ENCODE assay signal across 1 cellular context in the genomic region with DNA sequence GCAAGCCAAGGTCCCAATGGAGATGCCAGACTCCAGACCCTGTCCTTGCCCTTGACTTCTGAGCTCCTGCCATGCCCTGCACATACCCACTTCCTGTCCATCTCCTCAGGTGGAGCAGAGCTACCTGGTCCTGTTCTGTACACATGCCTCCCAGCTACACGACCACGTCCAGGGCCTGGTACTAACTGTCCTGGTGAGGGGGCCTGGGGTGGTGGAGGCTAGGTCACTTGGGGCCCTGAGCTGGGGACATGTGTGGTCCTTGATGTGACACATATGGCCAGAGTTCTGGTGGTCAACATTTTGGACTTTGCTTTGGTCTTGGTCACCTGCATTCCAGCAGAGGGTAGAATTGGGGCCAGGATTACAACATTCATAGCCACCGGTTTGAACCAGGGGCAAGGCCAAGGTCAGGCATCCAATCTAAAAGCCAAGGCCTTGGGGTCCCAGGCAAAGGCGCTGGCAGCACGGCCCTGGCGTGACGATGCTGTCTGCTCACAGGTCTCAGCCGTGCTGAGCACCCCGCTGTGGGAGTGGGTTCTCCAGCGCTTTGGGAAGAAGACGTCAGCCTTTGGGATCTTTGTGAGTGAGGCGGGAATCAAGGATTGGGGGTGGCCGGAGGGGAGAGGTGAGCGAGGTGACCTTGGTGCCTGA.
A peak's percentile ranks its signal among the peaks of the same experiment; 100 is the strongest.
TF ChIP-seq lines count a peak whose summit lies in the region.

No MANE protein-coding gene starts in this region.

TF ChIP-seq in HepG2, 621 proteins besides CTCF, POLR2A, EP300 and RAD21 (continued from another document and continues in another):
- TF ChIP-seq, protein P1, sequence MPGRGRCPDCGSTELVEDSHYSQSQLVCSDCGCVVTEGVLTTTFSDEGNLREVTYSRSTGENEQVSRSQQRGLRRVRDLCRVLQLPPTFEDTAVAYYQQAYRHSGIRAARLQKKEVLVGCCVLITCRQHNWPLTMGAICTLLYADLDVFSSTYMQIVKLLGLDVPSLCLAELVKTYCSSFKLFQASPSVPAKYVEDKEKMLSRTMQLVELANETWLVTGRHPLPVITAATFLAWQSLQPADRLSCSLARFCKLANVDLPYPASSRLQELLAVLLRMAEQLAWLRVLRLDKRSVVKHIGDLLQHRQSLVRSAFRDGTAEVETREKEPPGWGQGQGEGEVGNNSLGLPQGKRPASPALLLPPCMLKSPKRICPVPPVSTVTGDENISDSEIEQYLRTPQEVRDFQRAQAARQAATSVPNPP (CRISPR knock-in tag; IDR thresholded peaks at IDR 0.05) = no peak
- no peak for TF ChIP-seq REL (CRISPR knock-in tag; conservative IDR thresholded peaks at IDR 0.05)
- peak; percentile 87 for TF ChIP-seq NR2F6 (IDR thresholded peaks at IDR 0.05)
- TF ChIP-seq NR2F6 (CRISPR knock-in tag; IDR thresholded peaks at IDR 0.05) = peak; percentile 94
- TF ChIP-seq CCAR2 (optimal IDR thresholded peaks at IDR 0.05; ENCODE audit: low read depth, low read length) = no peak
- TF ChIP-seq, protein P2, sequence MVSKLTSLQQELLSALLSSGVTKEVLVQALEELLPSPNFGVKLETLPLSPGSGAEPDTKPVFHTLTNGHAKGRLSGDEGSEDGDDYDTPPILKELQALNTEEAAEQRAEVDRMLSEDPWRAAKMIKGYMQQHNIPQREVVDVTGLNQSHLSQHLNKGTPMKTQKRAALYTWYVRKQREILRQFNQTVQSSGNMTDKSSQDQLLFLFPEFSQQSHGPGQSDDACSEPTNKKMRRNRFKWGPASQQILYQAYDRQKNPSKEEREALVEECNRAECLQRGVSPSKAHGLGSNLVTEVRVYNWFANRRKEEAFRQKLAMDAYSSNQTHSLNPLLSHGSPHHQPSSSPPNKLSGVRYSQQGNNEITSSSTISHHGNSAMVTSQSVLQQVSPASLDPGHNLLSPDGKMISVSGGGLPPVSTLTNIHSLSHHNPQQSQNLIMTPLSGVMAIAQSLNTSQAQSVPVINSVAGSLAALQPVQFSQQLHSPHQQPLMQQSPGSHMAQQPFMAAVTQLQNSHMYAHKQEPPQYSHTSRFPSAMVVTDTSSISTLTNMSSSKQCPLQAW (CRISPR knock-in tag; IDR thresholded peaks at IDR 0.05) = no peak
- TF ChIP-seq NR2C2 (CRISPR knock-in tag; IDR thresholded peaks at IDR 0.05; ENCODE audit: borderline replicate concordance) = peak; percentile 78
- TF ChIP-seq TAF1 (CRISPR knock-in tag; IDR thresholded peaks at IDR 0.05) = no peak
- TF ChIP-seq CEBPB (IDR thresholded peaks at IDR 0.05; ENCODE audit: borderline replicate concordance, low read depth, low read length) = peak; percentile 87
- no peak; the same call in 1 of the 2 replicates for TF ChIP-seq ZNF350 (CRISPR knock-in tag; IDR thresholded peaks at IDR 0.05; ENCODE audit: borderline replicate concordance, low read depth)
- TF ChIP-seq ZSCAN29 (CRISPR knock-in tag; conservative IDR thresholded peaks at IDR 0.05) = no peak
- peak; percentile 4; the same call in 1 of the 2 replicates for TF ChIP-seq ETV6 (CRISPR knock-in tag; conservative IDR thresholded peaks at IDR 0.05)
- no peak for TF ChIP-seq ZNF136 (CRISPR knock-in tag; IDR thresholded peaks at IDR 0.05; ENCODE audit: low read depth)
- TF ChIP-seq, protein P3, sequence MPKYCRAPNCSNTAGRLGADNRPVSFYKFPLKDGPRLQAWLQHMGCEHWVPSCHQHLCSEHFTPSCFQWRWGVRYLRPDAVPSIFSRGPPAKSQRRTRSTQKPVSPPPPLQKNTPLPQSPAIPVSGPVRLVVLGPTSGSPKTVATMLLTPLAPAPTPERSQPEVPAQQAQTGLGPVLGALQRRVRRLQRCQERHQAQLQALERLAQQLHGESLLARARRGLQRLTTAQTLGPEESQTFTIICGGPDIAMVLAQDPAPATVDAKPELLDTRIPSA (CRISPR knock-in tag; IDR thresholded peaks at IDR 0.05; ENCODE audit: borderline replicate concordance) = no peak
- TF ChIP-seq ZNF383 (CRISPR knock-in tag; IDR thresholded peaks at IDR 0.05; ENCODE audit: borderline replicate concordance) = no peak
- TF ChIP-seq, protein P4, sequence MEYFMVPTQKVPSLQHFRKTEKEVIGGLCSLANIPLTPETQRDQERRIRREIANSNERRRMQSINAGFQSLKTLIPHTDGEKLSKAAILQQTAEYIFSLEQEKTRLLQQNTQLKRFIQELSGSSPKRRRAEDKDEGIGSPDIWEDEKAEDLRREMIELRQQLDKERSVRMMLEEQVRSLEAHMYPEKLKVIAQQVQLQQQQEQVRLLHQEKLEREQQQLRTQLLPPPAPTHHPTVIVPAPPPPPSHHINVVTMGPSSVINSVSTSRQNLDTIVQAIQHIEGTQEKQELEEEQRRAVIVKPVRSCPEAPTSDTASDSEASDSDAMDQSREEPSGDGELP (IDR thresholded peaks at IDR 0.05; ENCODE audit: borderline replicate concordance, low read depth) = peak; percentile 54; the same call in 1 of the 2 replicates
- TF ChIP-seq, protein P5, sequence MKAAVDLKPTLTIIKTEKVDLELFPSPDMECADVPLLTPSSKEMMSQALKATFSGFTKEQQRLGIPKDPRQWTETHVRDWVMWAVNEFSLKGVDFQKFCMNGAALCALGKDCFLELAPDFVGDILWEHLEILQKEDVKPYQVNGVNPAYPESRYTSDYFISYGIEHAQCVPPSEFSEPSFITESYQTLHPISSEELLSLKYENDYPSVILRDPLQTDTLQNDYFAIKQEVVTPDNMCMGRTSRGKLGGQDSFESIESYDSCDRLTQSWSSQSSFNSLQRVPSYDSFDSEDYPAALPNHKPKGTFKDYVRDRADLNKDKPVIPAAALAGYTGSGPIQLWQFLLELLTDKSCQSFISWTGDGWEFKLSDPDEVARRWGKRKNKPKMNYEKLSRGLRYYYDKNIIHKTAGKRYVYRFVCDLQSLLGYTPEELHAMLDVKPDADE (CRISPR knock-in tag; IDR thresholded peaks at IDR 0.05) = no peak
- no peak for TF ChIP-seq NFE2L2 (IDR thresholded peaks at IDR 0.05; ENCODE audit: low read length)
- TF ChIP-seq, protein P6, sequence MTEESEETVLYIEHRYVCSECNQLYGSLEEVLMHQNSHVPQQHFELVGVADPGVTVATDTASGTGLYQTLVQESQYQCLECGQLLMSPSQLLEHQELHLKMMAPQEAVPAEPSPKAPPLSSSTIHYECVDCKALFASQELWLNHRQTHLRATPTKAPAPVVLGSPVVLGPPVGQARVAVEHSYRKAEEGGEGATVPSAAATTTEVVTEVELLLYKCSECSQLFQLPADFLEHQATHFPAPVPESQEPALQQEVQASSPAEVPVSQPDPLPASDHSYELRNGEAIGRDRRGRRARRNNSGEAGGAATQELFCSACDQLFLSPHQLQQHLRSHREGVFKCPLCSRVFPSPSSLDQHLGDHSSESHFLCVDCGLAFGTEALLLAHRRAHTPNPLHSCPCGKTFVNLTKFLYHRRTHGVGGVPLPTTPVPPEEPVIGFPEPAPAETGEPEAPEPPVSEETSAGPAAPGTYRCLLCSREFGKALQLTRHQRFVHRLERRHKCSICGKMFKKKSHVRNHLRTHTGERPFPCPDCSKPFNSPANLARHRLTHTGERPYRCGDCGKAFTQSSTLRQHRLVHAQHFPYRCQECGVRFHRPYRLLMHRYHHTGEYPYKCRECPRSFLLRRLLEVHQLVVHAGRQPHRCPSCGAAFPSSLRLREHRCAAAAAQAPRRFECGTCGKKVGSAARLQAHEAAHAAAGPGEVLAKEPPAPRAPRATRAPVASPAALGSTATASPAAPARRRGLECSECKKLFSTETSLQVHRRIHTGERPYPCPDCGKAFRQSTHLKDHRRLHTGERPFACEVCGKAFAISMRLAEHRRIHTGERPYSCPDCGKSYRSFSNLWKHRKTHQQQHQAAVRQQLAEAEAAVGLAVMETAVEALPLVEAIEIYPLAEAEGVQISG (CRISPR knock-in tag; IDR thresholded peaks at IDR 0.05) = peak; percentile 86
- no peak for TF ChIP-seq RBFOX2 (IDR thresholded peaks at IDR 0.05; ENCODE audit: low read depth, low read length)
- TF ChIP-seq ZNF264 (CRISPR knock-in tag; IDR thresholded peaks at IDR 0.05) = no peak; the same call in 1 of the 2 replicates
- no peak for TF ChIP-seq AHR (CRISPR knock-in tag; IDR thresholded peaks at IDR 0.05)
- TF ChIP-seq, protein P7, sequence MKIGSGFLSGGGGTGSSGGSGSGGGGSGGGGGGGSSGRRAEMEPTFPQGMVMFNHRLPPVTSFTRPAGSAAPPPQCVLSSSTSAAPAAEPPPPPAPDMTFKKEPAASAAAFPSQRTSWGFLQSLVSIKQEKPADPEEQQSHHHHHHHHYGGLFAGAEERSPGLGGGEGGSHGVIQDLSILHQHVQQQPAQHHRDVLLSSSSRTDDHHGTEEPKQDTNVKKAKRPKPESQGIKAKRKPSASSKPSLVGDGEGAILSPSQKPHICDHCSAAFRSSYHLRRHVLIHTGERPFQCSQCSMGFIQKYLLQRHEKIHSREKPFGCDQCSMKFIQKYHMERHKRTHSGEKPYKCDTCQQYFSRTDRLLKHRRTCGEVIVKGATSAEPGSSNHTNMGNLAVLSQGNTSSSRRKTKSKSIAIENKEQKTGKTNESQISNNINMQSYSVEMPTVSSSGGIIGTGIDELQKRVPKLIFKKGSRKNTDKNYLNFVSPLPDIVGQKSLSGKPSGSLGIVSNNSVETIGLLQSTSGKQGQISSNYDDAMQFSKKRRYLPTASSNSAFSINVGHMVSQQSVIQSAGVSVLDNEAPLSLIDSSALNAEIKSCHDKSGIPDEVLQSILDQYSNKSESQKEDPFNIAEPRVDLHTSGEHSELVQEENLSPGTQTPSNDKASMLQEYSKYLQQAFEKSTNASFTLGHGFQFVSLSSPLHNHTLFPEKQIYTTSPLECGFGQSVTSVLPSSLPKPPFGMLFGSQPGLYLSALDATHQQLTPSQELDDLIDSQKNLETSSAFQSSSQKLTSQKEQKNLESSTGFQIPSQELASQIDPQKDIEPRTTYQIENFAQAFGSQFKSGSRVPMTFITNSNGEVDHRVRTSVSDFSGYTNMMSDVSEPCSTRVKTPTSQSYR (CRISPR knock-in tag; IDR thresholded peaks at IDR 0.05; ENCODE audit: borderline replicate concordance) = peak; percentile 47; the same call in 1 of the 2 replicates
- TF ChIP-seq, protein P8, sequence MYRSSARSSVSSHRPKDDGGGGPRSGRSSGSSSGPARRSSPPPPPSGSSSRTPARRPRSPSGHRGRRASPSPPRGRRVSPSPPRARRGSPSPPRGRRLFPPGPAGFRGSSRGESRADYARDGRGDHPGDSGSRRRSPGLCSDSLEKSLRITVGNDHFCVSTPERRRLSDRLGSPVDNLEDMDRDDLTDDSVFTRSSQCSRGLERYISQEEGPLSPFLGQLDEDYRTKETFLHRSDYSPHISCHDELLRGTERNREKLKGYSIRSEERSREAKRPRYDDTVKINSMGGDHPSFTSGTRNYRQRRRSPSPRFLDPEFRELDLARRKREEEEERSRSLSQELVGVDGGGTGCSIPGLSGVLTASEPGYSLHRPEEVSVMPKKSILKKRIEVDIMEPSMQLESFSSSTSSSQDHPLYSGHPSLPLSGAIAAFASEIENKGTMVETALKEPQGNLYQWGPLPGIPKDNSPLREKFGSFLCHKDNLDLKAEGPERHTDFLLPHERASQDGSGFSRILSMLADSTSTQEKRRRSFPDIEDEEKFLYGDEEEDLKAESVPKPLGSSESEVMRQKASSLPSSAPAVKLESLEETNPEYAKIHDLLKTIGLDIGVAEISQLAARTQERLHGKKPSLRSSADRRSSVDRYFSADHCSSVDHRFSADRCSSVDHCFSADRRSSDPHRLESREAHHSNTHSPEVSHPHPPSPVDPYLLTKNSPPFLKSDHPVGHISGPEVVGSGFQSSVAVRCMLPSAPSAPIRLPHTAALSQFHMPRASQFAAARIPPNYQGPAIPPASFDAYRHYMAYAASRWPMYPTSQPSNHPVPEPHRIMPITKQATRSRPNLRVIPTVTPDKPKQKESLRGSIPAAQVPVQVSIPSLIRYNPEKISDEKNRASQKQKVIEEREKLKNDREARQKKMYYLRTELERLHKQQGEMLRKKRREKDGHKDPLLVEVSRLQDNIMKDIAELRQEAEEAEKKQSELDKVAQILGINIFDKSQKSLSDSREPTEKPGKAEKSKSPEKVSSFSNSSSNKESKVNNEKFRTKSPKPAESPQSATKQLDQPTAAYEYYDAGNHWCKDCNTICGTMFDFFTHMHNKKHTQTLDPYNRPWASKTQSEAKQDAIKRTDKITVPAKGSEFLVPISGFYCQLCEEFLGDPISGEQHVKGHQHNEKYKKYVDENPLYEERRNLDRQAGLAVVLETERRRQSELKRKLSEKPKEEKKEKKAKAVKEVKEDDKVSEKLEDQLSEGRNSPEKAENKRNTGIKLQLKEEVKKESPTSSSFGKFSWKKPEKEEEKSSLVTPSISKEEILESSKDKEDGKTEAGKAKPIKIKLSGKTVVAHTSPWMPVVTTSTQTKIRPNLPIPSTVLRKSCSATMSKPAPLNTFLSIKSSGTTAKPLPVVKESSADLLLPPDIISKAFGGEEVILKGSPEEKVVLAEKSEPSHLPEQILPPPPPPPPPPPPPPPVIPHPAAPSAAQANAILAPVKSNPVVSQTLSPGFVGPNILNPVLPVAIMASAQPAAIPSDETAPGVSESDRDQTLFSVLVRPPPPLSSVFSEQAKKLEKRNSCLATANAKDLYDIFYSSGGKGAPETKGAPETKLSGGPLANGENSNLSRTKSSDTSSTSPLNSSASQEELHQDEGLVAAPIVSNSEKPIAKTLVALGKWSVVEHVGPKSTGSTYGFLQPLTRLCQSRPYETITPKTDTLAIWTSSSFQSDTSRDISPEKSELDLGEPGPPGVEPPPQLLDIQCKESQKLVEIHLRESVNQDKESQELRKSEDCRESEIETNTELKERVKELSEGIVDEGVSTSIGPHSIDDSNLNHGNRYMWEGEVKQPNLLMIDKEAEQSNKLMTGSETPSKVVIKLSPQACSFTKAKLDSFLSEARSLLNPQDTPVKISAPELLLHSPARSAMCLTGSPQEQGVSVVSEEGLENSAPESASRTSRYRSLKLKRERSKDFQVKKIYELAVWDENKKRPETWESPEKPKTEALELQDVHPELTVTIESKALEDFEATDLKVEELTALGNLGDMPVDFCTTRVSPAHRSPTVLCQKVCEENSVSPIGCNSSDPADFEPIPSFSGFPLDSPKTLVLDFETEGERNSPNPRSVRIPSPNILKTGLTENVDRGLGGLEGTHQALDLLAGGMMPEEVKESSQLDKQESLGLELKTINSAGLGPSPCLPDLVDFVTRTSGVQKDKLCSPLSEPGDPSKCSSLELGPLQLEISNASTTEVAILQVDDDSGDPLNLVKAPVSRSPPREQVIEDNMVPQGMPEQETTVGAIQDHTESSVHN (CRISPR knock-in tag; IDR thresholded peaks at IDR 0.05) = peak; percentile 50; the same call in 1 of the 2 replicates
- no peak for TF ChIP-seq FOXK1 (CRISPR knock-in tag; IDR thresholded peaks at IDR 0.05; ENCODE audit: borderline replicate concordance, low read depth)
- no peak for TF ChIP-seq TCF12 (IDR thresholded peaks at IDR 0.05)
- TF ChIP-seq TCF12 (CRISPR knock-in tag; IDR thresholded peaks at IDR 0.05) = peak; percentile 74; the same call in 1 of the 2 replicates
- TF ChIP-seq, protein P9, sequence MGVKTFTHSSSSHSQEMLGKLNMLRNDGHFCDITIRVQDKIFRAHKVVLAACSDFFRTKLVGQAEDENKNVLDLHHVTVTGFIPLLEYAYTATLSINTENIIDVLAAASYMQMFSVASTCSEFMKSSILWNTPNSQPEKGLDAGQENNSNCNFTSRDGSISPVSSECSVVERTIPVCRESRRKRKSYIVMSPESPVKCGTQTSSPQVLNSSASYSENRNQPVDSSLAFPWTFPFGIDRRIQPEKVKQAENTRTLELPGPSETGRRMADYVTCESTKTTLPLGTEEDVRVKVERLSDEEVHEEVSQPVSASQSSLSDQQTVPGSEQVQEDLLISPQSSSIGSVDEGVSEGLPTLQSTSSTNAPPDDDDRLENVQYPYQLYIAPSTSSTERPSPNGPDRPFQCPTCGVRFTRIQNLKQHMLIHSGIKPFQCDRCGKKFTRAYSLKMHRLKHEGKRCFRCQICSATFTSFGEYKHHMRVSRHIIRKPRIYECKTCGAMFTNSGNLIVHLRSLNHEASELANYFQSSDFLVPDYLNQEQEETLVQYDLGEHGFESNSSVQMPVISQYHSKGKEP (CRISPR knock-in tag; IDR thresholded peaks at IDR 0.05) = no peak
- no peak for TF ChIP-seq THYN1 (CRISPR knock-in tag; IDR thresholded peaks at IDR 0.05; ENCODE audit: borderline replicate concordance, low read depth)
- no peak for TF ChIP-seq HES4 (CRISPR knock-in tag; IDR thresholded peaks at IDR 0.05; ENCODE audit: borderline replicate concordance)
- 0 out of 2 replicates have a peak, but pooled peaks have one; percentile 34 for TF ChIP-seq KLF11 (CRISPR knock-in tag; IDR thresholded peaks at IDR 0.05)
- TF ChIP-seq ZFP1 (CRISPR knock-in tag; IDR thresholded peaks at IDR 0.05) = 0 out of 2 replicates have a peak, but pooled peaks have one; percentile 28
